ENCODE assay signal across 8 cellular contexts in the genomic region with DNA sequence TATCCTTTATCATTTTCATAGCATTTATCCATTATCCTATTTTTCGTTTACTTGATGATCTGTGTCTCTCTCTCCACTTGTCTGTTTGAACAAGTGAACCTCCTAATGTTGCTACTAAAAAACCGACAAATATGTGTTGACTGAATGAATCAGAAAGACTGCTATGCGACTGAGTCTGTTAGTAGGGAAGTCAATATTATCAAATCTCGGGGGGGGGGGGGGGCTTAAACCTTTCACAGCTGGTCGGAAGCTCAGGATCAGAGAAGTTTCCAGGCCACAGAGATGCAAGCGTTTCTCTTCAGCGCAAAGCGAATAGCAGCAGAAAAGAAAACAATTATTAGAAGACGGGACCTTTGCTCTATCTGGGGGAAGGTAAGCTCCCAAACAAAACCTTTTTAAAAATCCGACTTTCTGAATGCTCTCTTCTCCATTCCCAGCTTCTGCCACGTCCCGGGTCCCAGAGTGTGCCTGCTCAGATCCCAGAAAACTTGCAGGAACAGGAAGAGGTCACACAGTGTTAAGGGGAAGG. TPM values are rescaled to one million over a fixed set of nuclear protein-coding genes. Genes with fewer than 3 reads are reported as not detected.
A peak's percentile ranks its signal among the peaks of the same experiment; 100 is the strongest.
DNase-seq lines count a peak whose midpoint lies in the region; ATAC-seq lines count a peak whose summit lies in the region.

No MANE protein-coding gene starts in this region.

- peak overlapping the region; percentile 84 for H3K4me3 Mint-ChIP-seq in activated CD4-positive, alpha-beta T cell treated with anti-CD3 and anti-CD28 coated beads, Interleukin-2, amount 10 ng/mL, durations not matched to agents 7 days and 5 days
- peak overlapping the region; percentile 90 for H3K4me3 Mint-ChIP-seq in activated CD4-positive, alpha-beta memory T cell treated with anti-CD3 and anti-CD28 coated beads, Interleukin-2, amount 10 ng/mL, durations not matched to agents 7 days and 5 days
- peak overlapping the region; percentile 91 for H3K4me3 Mint-ChIP-seq in stimulated activated memory B cell treated with anti-CD40 and anti-IgM and Interleukin-4, amounts not matched to agents 10 μg/mL and 1 μg/mL and 100 μg/mL, for 72 hours

- POLR2A ChIA-PET in activated CD4-positive, alpha-beta T cell treated with anti-CD3 and anti-CD28 coated beads, Interleukin-2, amount 10 ng/mL, durations not matched to agents 7 days and 5 days (lab: Charles Lee), result no interaction called here
- POLR2A ChIA-PET in activated CD4-positive, alpha-beta memory T cell treated with anti-CD3 and anti-CD28 coated beads, Interleukin-2, amount 10 ng/mL, durations not matched to agents 7 days and 5 days (lab: Charles Lee), result interaction anchor here (1.1 to 1.7 kb wide), 4 partner anchors 15 to 375 kb away, joined by 3 to 10 read pairs (median 7); a partner anchor contains a TSS

- H3K36me3 ChIP-seq in iPS DF 6.9 (ENCODE audit: control insufficient read depth, insufficient read depth, low read length), result peaks cover 10% of the 10 kb centered on the region; the same call in 1 of the 2 replicates

- H3K27ac Mint-ChIP-seq in activated CD4-positive, alpha-beta T cell treated with anti-CD3 and anti-CD28 coated beads, Interleukin-2, amount 10 ng/mL, durations not matched to agents 7 days and 5 days, result peak overlapping the region; percentile 100
- peak overlapping the region; percentile 96 for H3K27ac Mint-ChIP-seq in activated CD4-positive, alpha-beta memory T cell treated with anti-CD3 and anti-CD28 coated beads, Interleukin-2, amount 10 ng/mL, durations not matched to agents 7 days and 5 days
- H3K27ac Mint-ChIP-seq in stimulated activated memory B cell treated with anti-CD40 and anti-IgM and Interleukin-4, amounts not matched to agents 10 μg/mL and 1 μg/mL and 100 μg/mL, for 72 hours, result peak overlapping the region; percentile 100

- H3K27me3 Mint-ChIP-seq in activated CD4-positive, alpha-beta T cell treated with anti-CD3 and anti-CD28 coated beads, Interleukin-2, amount 10 ng/mL, durations not matched to agents 7 days and 5 days, result peaks cover 9% of the 10 kb centered on the region
- H3K27me3 Mint-ChIP-seq in activated CD4-positive, alpha-beta memory T cell treated with anti-CD3 and anti-CD28 coated beads, Interleukin-2, amount 10 ng/mL, durations not matched to agents 7 days and 5 days, result peaks cover 5% of the 10 kb centered on the region
- no peaks in the 10 kb centered on the region for H3K27me3 Mint-ChIP-seq in stimulated activated memory B cell treated with anti-CD40 and anti-IgM and Interleukin-4, amounts not matched to agents 10 μg/mL and 1 μg/mL and 100 μg/mL, for 72 hours

- CTCF ChIA-PET in activated CD4-positive, alpha-beta T cell treated with anti-CD3 and anti-CD28 coated beads, Interleukin-2, amount 10 ng/mL, durations not matched to agents 7 days and 5 days (lab: Charles Lee), result interaction anchor here (0.7 kb wide), 2 partner anchors 356 to 484 kb away, joined by 3 to 4 read pairs; no protein-coding TSS in a partner anchor
- CTCF ChIA-PET in activated CD4-positive, alpha-beta memory T cell treated with anti-CD3 and anti-CD28 coated beads, Interleukin-2, amount 10 ng/mL, durations not matched to agents 7 days and 5 days (lab: Charles Lee), result interaction anchor here (1.3 to 2.5 kb wide), 4 partner anchors 15 to 313 kb away, joined by 3 to 7 read pairs (median 5); no protein-coding TSS in a partner anchor

- no peak for DNase-seq in activated CD4-positive, alpha-beta T cell treated with anti-CD3 and anti-CD28 coated beads, Interleukin-2, amount 10 ng/mL, durations not matched to agents 7 days and 5 days
- DNase-seq in activated CD4-positive, alpha-beta T cell treated with anti-CD3 and anti-CD28 coated beads for 4 hours, result no peak
- DNase-seq in activated CD4-positive, alpha-beta memory T cell treated with anti-CD3 and anti-CD28 coated beads, Interleukin-2, amount 10 ng/mL, durations not matched to agents 7 days and 5 days, result no peak
- no peak for DNase-seq in iPS DF 6.9 (ENCODE audit: low read depth, low spot score)
- DNase-seq in epidermal melanocyte (ENCODE audit: insufficient read length, low spot score), result no peak
- DNase-seq in GM19238 (ENCODE audit: insufficient read length, low spot score), result no peak

- H3K27me3 ChIP-seq in iPS DF 6.9 (ENCODE audit: control insufficient read depth, insufficient read depth, low read length), result no peaks in the 10 kb centered on the region

- H3K36me3 Mint-ChIP-seq in activated CD4-positive, alpha-beta T cell treated with anti-CD3 and anti-CD28 coated beads, Interleukin-2, amount 10 ng/mL, durations not matched to agents 7 days and 5 days (ENCODE audit: low read depth), result peaks cover 38% of the 10 kb centered on the region
- H3K36me3 Mint-ChIP-seq in activated CD4-positive, alpha-beta memory T cell treated with anti-CD3 and anti-CD28 coated beads, Interleukin-2, amount 10 ng/mL, durations not matched to agents 7 days and 5 days (ENCODE audit: low read depth), result peaks cover 30% of the 10 kb centered on the region
- peaks cover 28% of the 10 kb centered on the region for H3K36me3 Mint-ChIP-seq in stimulated activated memory B cell treated with anti-CD40 and anti-IgM and Interleukin-4, amounts not matched to agents 10 μg/mL and 1 μg/mL and 100 μg/mL, for 72 hours

- H3K9me3 ChIP-seq in iPS DF 6.9 (ENCODE audit: control insufficient read depth, insufficient read depth, low read length), result no peaks in the 10 kb centered on the region

- no peak overlapping the region for H3K27ac ChIP-seq in iPS DF 6.9 (ENCODE audit: low read length)

- no peaks in the 10 kb centered on the region for H3K4me1 ChIP-seq in iPS DF 6.9 (ENCODE audit: control insufficient read depth, insufficient read depth, low read length)

- WGBS in iPS DF 6.9 (ENCODE audit: insufficient coverage, insufficient read length), result no CpG with 5 or more reads among the region's 12 CpGs

- ATAC-seq in stimulated activated memory B cell treated with anti-CD40 and anti-IgM and Interleukin-4, amounts not matched to agents 10 μg/mL and 1 μg/mL and 100 μg/mL, for 72 hours, result no peak
- ATAC-seq in GM21717 (IDR thresholded peaks at IDR 0.05; ENCODE audit: unreplicated experiment), result no peak

- peaks cover 32% of the 10 kb centered on the region for H3K4me1 Mint-ChIP-seq in activated CD4-positive, alpha-beta T cell treated with anti-CD3 and anti-CD28 coated beads, Interleukin-2, amount 10 ng/mL, durations not matched to agents 7 days and 5 days
- peaks cover 34% of the 10 kb centered on the region for H3K4me1 Mint-ChIP-seq in activated CD4-positive, alpha-beta memory T cell treated with anti-CD3 and anti-CD28 coated beads, Interleukin-2, amount 10 ng/mL, durations not matched to agents 7 days and 5 days
- H3K4me1 Mint-ChIP-seq in stimulated activated memory B cell treated with anti-CD40 and anti-IgM and Interleukin-4, amounts not matched to agents 10 μg/mL and 1 μg/mL and 100 μg/mL, for 72 hours, result peaks cover 28% of the 10 kb centered on the region

- peak overlapping the region; percentile 66 for H3K4me3 ChIP-seq in iPS DF 6.9 (ENCODE audit: low read length)

- H3K9me3 Mint-ChIP-seq in activated CD4-positive, alpha-beta T cell treated with anti-CD3 and anti-CD28 coated beads, Interleukin-2, amount 10 ng/mL, durations not matched to agents 7 days and 5 days, result peaks cover 5% of the 10 kb centered on the region
- H3K9me3 Mint-ChIP-seq in activated CD4-positive, alpha-beta memory T cell treated with anti-CD3 and anti-CD28 coated beads, Interleukin-2, amount 10 ng/mL, durations not matched to agents 7 days and 5 days, result peaks cover 3% of the 10 kb centered on the region
- peaks cover 3% of the 10 kb centered on the region for H3K9me3 Mint-ChIP-seq in stimulated activated memory B cell treated with anti-CD40 and anti-IgM and Interleukin-4, amounts not matched to agents 10 μg/mL and 1 μg/mL and 100 μg/mL, for 72 hours

RNA-seq across cellular contexts. Expression of a gene that starts 0.4 kb away (rescaled TPM):
- total RNA-seq in activated CD4-positive, alpha-beta T cell treated with anti-CD3 and anti-CD28 coated beads, Interleukin-2, amount 10 ng/mL, durations not matched to agents 7 days and 5 days, result 10 to 100 TPM; 22.7 to 25.2 TPM
- total RNA-seq in activated CD4-positive, alpha-beta memory T cell treated with anti-CD3 and anti-CD28 coated beads, Interleukin-2, amount 10 ng/mL, durations not matched to agents 7 days and 5 days, result 10 to 100 TPM; 24.9 to 26.7 TPM

RNA-seq across cellular contexts. Expression of a gene that starts 40.2 kb away (rescaled TPM):
- total RNA-seq in activated CD4-positive, alpha-beta T cell treated with anti-CD3 and anti-CD28 coated beads, Interleukin-2, amount 10 ng/mL, durations not matched to agents 7 days and 5 days, result not detected
- not detected for total RNA-seq in activated CD4-positive, alpha-beta memory T cell treated with anti-CD3 and anti-CD28 coated beads, Interleukin-2, amount 10 ng/mL, durations not matched to agents 7 days and 5 days
